ENCODE assay signal across 31 cellular contexts in genomic region chr9:132757031-132757430, GRCh38.
"Had no signal": no experiment of that assay in that cellular context is flagged by ENCODE, and none has a peak within 500 bp of the region (broad histone marks: within the 10 kb centered on the region; RNA-seq: fewer than 3 reads in every experiment).

No MANE protein-coding gene starts in this region.

- H3K4me3 ChIP-seq: ascending aorta, heart left ventricle, left ventricle myocardium inferior, lung, mucosa of descending colon, pancreas, thoracic aorta had no signal

- H3K36me3 ChIP-seq: ascending aorta, heart left ventricle, left ventricle myocardium inferior, pancreas, thoracic aorta had no signal

- DNase-seq: activated CD4-positive, alpha-beta T cell treated with anti-CD3 and anti-CD28 coated beads for 48 hours; activated CD4-positive, alpha-beta T cell treated with anti-CD3 and anti-CD28 coated beads, Interleukin-2, amount 50 U/mL, for 48 hours; activated CD8-positive, alpha-beta memory T cell treated with anti-CD3 and anti-CD28 coated beads, Interleukin-2, amount 50 U/mL, for 4 hours; activated gamma-delta T cell; activated naive CD4-positive, alpha-beta T cell treated with anti-CD3 and anti-CD28 coated beads, Interleukin-2, amount 10 ng/mL, durations not matched to agents 7 days and 5 days; activated naive CD8-positive, alpha-beta T cell treated with anti-CD3 and anti-CD28 coated beads, Interleukin-2, amount 10 ng/mL, durations not matched to agents 7 days and 5 days; activated T-cell treated with anti-CD3 and anti-CD28 coated beads, Interleukin-2, amount 50 U/mL, for 24 hours; cortex of kidney; effector memory CD8-positive, alpha-beta T cell; foreskin fibroblast; heart left ventricle; hypothalamus; immature natural killer cell; kidney glomerular epithelial cell; left ventricle myocardium inferior; mesendoderm; mucosa of descending colon; nucleus accumbens; pancreas; right cardiac atrium; stimulated activated CD4-positive, alpha-beta T cell treated with anti-CD3 and anti-CD28 coated beads, Interleukin-12 subunit alpha, Interleukin-12 subunit beta, amount 100 ng/mL, for 4 hours; stimulated activated CD4-positive, alpha-beta T cell treated with anti-CD3 and anti-CD28 coated beads, Interleukin-4, amount 100 ng/mL, for 1 hour; stimulated activated naive CD8-positive, alpha-beta T cell treated with anti-CD3 and anti-CD28 coated beads, Interleukin-15, Interleukin-2, amounts not matched to agents 100 U/mL and 50 U/mL, for 24 hours; SW 1271; T-helper 9 cell had no signal

- H3K4me1 ChIP-seq: ascending aorta, left ventricle myocardium inferior, pancreas had no signal

- H3K9me3 ChIP-seq: ascending aorta, heart left ventricle, left ventricle myocardium inferior, mucosa of descending colon, pancreas, thoracic aorta had no signal

- H3K27ac ChIP-seq: ascending aorta, heart left ventricle, left ventricle myocardium inferior, pancreas, thoracic aorta, VCaP had no signal

- H3K27me3 ChIP-seq: ascending aorta, pancreas had no signal

- FAIRE-seq: pancreas, TTC549 had no signal

- ATAC-seq: effector memory CD8-positive, alpha-beta T cell; esophagus mucosa; heart left ventricle; mucosa of descending colon; pancreas; stimulated activated naive CD8-positive, alpha-beta T cell treated with anti-CD3 and anti-CD28 coated beads, Interleukin-15, Interleukin-2, amounts not matched to agents 100 U/mL and 50 U/mL, for 24 hours had no signal
